In genomic region chr2:26583381-26583911, GRCh38 we compare ENCODE assay signal across 22 cellular contexts. TPM values are rescaled to one million over a fixed set of nuclear protein-coding genes. Genes with fewer than 3 reads are reported as not detected.
"Had no signal": no experiment of that assay in that cellular context is flagged by ENCODE, and none has a peak within 500 bp of the region (broad histone marks: within the 10 kb centered on the region; RNA-seq: fewer than 3 reads in every experiment).

No MANE protein-coding gene starts in this region.

- H3K36me3 ChIP-seq: left ventricle myocardium inferior, tibial artery, vagina had no signal

- H3K27ac ChIP-seq: coronary artery, left ventricle myocardium inferior, parathyroid adenoma, tibial artery, vagina, VCaP had no signal

- H2AFZ ChIP-seq: parathyroid adenoma had no signal

- H3K27ac Mint-ChIP-seq: activated naive CD4-positive, alpha-beta T cell treated with anti-CD3 and anti-CD28 coated beads, Interleukin-2, amount 10 ng/mL, durations not matched to agents 7 days and 5 days; activated T-helper 17 cell treated with anti-CD3 and anti-CD28 coated beads, Interleukin-2, amount 50 U/mL, for 72 hours; naive B cell had no signal

- H3K9me3 ChIP-seq: left ventricle myocardium inferior, mucosa of descending colon, tibial artery, vagina had no signal

- H3K9ac ChIP-seq: parathyroid adenoma had no signal

- H3K27me3 ChIP-seq: vagina had no signal

- ATAC-seq: activated T-helper 17 cell treated with anti-CD3 and anti-CD28 coated beads, Interleukin-2, amount 50 U/mL, for 72 hours; mucosa of descending colon had no signal

- H3K4me3 ChIP-seq: coronary artery, left ventricle myocardium inferior, mucosa of descending colon, tibial artery, vagina had no signal

- H3K4me3 Mint-ChIP-seq: activated naive CD4-positive, alpha-beta T cell treated with anti-CD3 and anti-CD28 coated beads, Interleukin-2, amount 10 ng/mL, durations not matched to agents 7 days and 5 days; activated T-helper 17 cell treated with anti-CD3 and anti-CD28 coated beads, Interleukin-2, amount 50 U/mL, for 72 hours; naive B cell had no signal

- H3K9me3 Mint-ChIP-seq: activated naive CD4-positive, alpha-beta T cell treated with anti-CD3 and anti-CD28 coated beads, Interleukin-2, amount 10 ng/mL, durations not matched to agents 7 days and 5 days; activated T-helper 17 cell treated with anti-CD3 and anti-CD28 coated beads, Interleukin-2, amount 50 U/mL, for 72 hours; naive B cell had no signal

- H3K4me1 Mint-ChIP-seq: activated naive CD4-positive, alpha-beta T cell treated with anti-CD3 and anti-CD28 coated beads, Interleukin-2, amount 10 ng/mL, durations not matched to agents 7 days and 5 days; activated T-helper 17 cell treated with anti-CD3 and anti-CD28 coated beads, Interleukin-2, amount 50 U/mL, for 72 hours; naive B cell had no signal

- H3K4me1 ChIP-seq: left ventricle myocardium inferior, parathyroid adenoma, tibial artery, vagina had no signal

- H3K36me3 Mint-ChIP-seq: activated naive CD4-positive, alpha-beta T cell treated with anti-CD3 and anti-CD28 coated beads, Interleukin-2, amount 10 ng/mL, durations not matched to agents 7 days and 5 days; naive B cell had no signal

- DNase-seq: activated CD4-positive, alpha-beta T cell treated with anti-CD3 and anti-CD28 coated beads for 4 hours; activated naive CD4-positive, alpha-beta T cell treated with anti-CD3 and anti-CD28 coated beads, Interleukin-2, amount 10 ng/mL, durations not matched to agents 7 days and 5 days; activated T-cell treated with anti-CD3 and anti-CD28 coated beads for 4 hours; left ventricle myocardium inferior; naive B cell; stimulated activated CD4-positive, alpha-beta T cell treated with anti-CD3 and anti-CD28 coated beads, Interleukin-2, amount 100 ng/mL, for 24 hours; stimulated activated naive CD4-positive, alpha-beta T cell treated with Interleukin-2 at 50 U/mL for 16 hours; substantia nigra; SW 1271; T-helper 2 cell had no signal

RNA-seq across cellular contexts. Expression of gene CIB4, which starts 57.7 kb away (rescaled TPM):
- total RNA-seq: activated T-helper 17 cell treated with anti-CD3 and anti-CD28 coated beads, Interleukin-2, amount 50 U/mL, for 72 hours; frontal cortex; kidney epithelial cell; left ventricle myocardium inferior; renal cortical epithelial cell; vagina had no signal
- polyA plus RNA-seq: aorta, esophagus had no signal
